In the genomic region with DNA sequence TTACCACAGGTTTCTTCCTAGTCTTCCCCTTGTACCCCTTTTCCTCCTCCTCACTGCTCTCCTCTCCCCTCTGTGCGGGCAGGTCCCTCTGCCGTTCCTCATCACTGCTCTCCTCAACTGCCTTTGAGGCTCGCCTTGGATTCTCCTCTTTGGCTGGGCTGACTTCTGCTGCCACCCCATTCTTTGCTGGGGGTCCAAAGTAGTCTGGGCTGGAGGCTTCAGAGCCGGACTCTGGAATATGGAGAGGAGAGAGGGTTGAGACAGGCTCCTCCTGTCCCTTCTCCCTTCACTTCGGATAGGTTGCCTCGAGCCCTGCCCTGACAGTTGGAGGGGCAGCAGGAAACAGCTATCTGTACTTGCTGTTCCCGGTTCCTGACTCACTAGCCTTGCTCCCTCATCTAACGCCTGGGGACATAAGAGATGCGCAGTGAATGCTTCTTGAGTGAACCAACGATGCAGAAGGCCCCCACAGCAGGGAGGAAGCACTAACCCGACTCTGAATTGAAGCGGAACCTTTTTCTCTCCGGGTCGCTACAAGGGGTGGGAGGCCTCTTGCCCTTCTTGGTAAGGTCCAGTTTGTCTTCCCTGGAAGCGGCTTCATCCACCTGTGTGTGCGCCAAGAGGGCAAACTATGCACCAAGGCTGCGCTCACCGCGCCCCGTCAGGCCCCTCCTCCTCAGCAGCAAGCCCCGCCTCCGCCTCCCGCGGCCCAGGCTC, we compare ENCODE assay signal across 8 cellular contexts. TPM values are rescaled to one million over a fixed set of nuclear protein-coding genes. Genes with fewer than 3 reads are reported as not detected.
A peak's percentile ranks its signal among the peaks of the same experiment; 100 is the strongest.
DNase-seq lines count a peak whose midpoint lies in the region; ATAC-seq and TF ChIP-seq lines count a peak whose summit lies in the region.

No MANE protein-coding gene starts in this region.

- H3K18ac ChIP-seq in neuronal stem cell (ENCODE audit: low read length), result peak overlapping the region; percentile 94

- H2AFZ ChIP-seq in neuronal stem cell (ENCODE audit: low read length), result peak overlapping the region; percentile 94

- H3K4me1 Mint-ChIP-seq in activated CD8-positive, alpha-beta T cell treated with anti-CD3 and anti-CD28 coated beads for 36 hours (ENCODE audit: low read depth), result peaks cover 29% of the 10 kb centered on the region

- H3K14ac ChIP-seq in neuronal stem cell (ENCODE audit: low read length), result peak overlapping the region; percentile 42

- peak overlapping the region; percentile 94 for H3K9ac ChIP-seq in neuronal stem cell (ENCODE audit: low read depth, low read length, poor library complexity)

- no peak overlapping the region for H2BK15ac ChIP-seq in neuronal stem cell (ENCODE audit: low read length)

- H3K4ac ChIP-seq in neuronal stem cell (ENCODE audit: low read length), result no peak overlapping the region

- TF ChIP-seq CTCF in HL-60 (IDR thresholded peaks at IDR 0.05; ENCODE audit: insufficient read depth, low read length) (no peak), fibroblast of pulmonary artery (IDR thresholded peaks at IDR 0.05; ENCODE audit: low read length, missing control alignments) (no peak), tibial nerve (IDR thresholded peaks at IDR 0.05) (no peak)
- TF ChIP-seq CTCF in activated CD8-positive, alpha-beta T cell treated with anti-CD3 and anti-CD28 coated beads for 36 hours (IDR thresholded peaks at IDR 0.05), result no peak

- no peak for TF ChIP-seq POLR2A in tibial nerve (IDR thresholded peaks at IDR 0.05)

- H3K79me1 ChIP-seq in neuronal stem cell (ENCODE audit: low read depth, low read length), result peaks cover 5% of the 10 kb centered on the region

- no peaks in the 10 kb centered on the region for H3K27me3 Mint-ChIP-seq in activated CD8-positive, alpha-beta T cell treated with anti-CD3 and anti-CD28 coated beads for 36 hours

- H3K9me3 Mint-ChIP-seq in activated CD8-positive, alpha-beta T cell treated with anti-CD3 and anti-CD28 coated beads for 36 hours, result no peaks in the 10 kb centered on the region

- H3K9me3 ChIP-seq in neuronal stem cell (replicated peaks in 1 of 2; ENCODE audit: control insufficient read depth in 2 of 2, insufficient read depth in 1 of 2, low read depth in 1 of 2, low read length in 2 of 2) (no peaks in the 10 kb centered on the region), tibial nerve (no peaks in the 10 kb centered on the region)

- peak overlapping the region; percentile 21 for H2BK120ac ChIP-seq in neuronal stem cell (ENCODE audit: low read depth, low read length)

- H4K91ac ChIP-seq in neuronal stem cell (ENCODE audit: low read depth, low read length, poor library complexity), result no peak overlapping the region

- no peaks in the 10 kb centered on the region for H3K27me3 ChIP-seq in HL-60 (ENCODE audit: insufficient read depth, poor library complexity, severe bottlenecking)
- no peaks in the 10 kb centered on the region for H3K27me3 ChIP-seq in neuronal stem cell (ENCODE audit: control insufficient read depth in 3 of 3, insufficient read depth in 3 of 3, low read depth in 1 of 3, low read length in 3 of 3)
- H3K27me3 ChIP-seq in tibial nerve, result no peaks in the 10 kb centered on the region

- peak overlapping the region; percentile 99 for H3K27ac ChIP-seq in HL-60 (replicated peaks)
- H3K27ac ChIP-seq in neuronal stem cell (replicated peaks; ENCODE audit: low read length), result peak overlapping the region; percentile 54
- peak overlapping the region; percentile 94 to 100 (median 96) for H3K27ac ChIP-seq in tibial nerve

- H3K4me1 ChIP-seq in neuronal stem cell (ENCODE audit: control insufficient read depth in 2 of 2, insufficient read depth in 1 of 2, low read depth in 1 of 2, low read length in 2 of 2) (peaks cover 8 to 10% of the 10 kb centered on the region in 2 donors), tibial nerve (peaks cover 0 to 30% (median 13%) of the 10 kb centered on the region in 4 donors)

- CTCF ChIA-PET in activated CD8-positive, alpha-beta T cell treated with anti-CD3 and anti-CD28 coated beads for 36 hours (lab: Charles Lee), result interaction anchor here (1.0 to 3.2 kb wide), 5 partner anchors 11 to 178 kb away, joined by 3 to 14 read pairs (median 6); partner anchors contain the start of gene PAGR1

- peak overlapping the region; percentile 59 for H2AK5ac ChIP-seq in neuronal stem cell (ENCODE audit: low read depth, low read length)

- H3K4me3 ChIP-seq in HL-60 (replicated peaks; ENCODE audit: insufficient read depth, low read length), result peak overlapping the region; percentile 90
- peak overlapping the region; percentile 68 for H3K4me3 ChIP-seq in fibroblast of pulmonary artery (replicated peaks; ENCODE audit: low read depth, low read length)
- H3K4me3 ChIP-seq in neuronal stem cell (ENCODE audit: low read length in 2 of 2), result peak overlapping the region; percentile 78 to 89
- H3K4me3 ChIP-seq in tibial nerve, result peak overlapping the region; percentile 78 to 97 (median 82)

- peaks cover 30% of the 10 kb centered on the region for H3K36me3 Mint-ChIP-seq in activated CD8-positive, alpha-beta T cell treated with anti-CD3 and anti-CD28 coated beads for 36 hours (ENCODE audit: low read depth)

- H3K36me3 ChIP-seq in neuronal stem cell (replicated peaks in 1 of 2; ENCODE audit: control insufficient read depth in 2 of 2, insufficient read depth in 2 of 2, low read length in 2 of 2) (peaks cover 17 to 70% of the 10 kb centered on the region in 2 donors), tibial nerve (peaks cover 6 to 65% (median 14%) of the 10 kb centered on the region in 3 donors)

- H2BK12ac ChIP-seq in neuronal stem cell (ENCODE audit: low read length), result no peak overlapping the region

- TF ChIP-seq EP300 in tibial nerve (IDR thresholded peaks at IDR 0.05), result no peak

- intact Hi-C loops in activated CD8-positive, alpha-beta T cell treated with anti-CD3 and anti-CD28 coated beads for 36 hours (cut with micrococcal nuclease), result no loop called here

- H3K4me3 Mint-ChIP-seq in activated CD8-positive, alpha-beta T cell treated with anti-CD3 and anti-CD28 coated beads for 36 hours, result peak overlapping the region; percentile 96

- H3K27ac Mint-ChIP-seq in activated CD8-positive, alpha-beta T cell treated with anti-CD3 and anti-CD28 coated beads for 36 hours, result peak overlapping the region; percentile 99

- peak overlapping the region; percentile 45 for H2BK5ac ChIP-seq in neuronal stem cell (ENCODE audit: low read length)

- DNase-seq in AG20443 (ENCODE audit: low spot score) (peak; percentile 55), GM19240 (ENCODE audit: insufficient read length, low spot score) (peak; percentile 88), HL-60 (ENCODE audit: low read depth in 1 of 2, low spot score in 1 of 2) (peak; percentile 67 to 73), fibroblast of pulmonary artery (ENCODE audit: low read depth) (peak; percentile 36), neuronal stem cell (ENCODE audit: low spot score) (no peak), tibial nerve (ENCODE audit: low spot score in 2 of 2) (peak in 1 of 2 donors; percentile 39), kidney glomerular epithelial cell (lab: John Stamatoyannopoulos, UW) (no peak)
- DNase-seq in activated CD8-positive, alpha-beta T cell treated with anti-CD3 and anti-CD28 coated beads for 36 hours, result peak; percentile 76

- peak overlapping the region; percentile 89 for H3K4me2 ChIP-seq in neuronal stem cell (ENCODE audit: insufficient read depth, low read length, poor library complexity, severe bottlenecking)

- POLR2A ChIA-PET in activated CD8-positive, alpha-beta T cell treated with anti-CD3 and anti-CD28 coated beads for 36 hours (lab: Charles Lee), result interaction anchor here (0.7 to 7.7 kb wide), 15 partner anchors 9 to 187 kb away, joined by 3 to 74 read pairs (median 6); partner anchors contain the start of genes ALDOA, ASPHD1, DOC2A and MAZ

- ATAC-seq in activated CD8-positive, alpha-beta T cell treated with anti-CD3 and anti-CD28 coated beads for 36 hours, result peak; percentile 49

- peak overlapping the region; percentile 90 for H3K23ac ChIP-seq in neuronal stem cell (ENCODE audit: low read depth, low read length, poor library complexity)

- H4K8ac ChIP-seq in neuronal stem cell (ENCODE audit: low read depth, low read length), result no peak overlapping the region

- no CpG with 5 or more reads among the region's 24 CpGs for WGBS in neuronal stem cell (ENCODE audit: extremely low coverage in 2 of 2, insufficient read length in 2 of 2, insufficient replicate concordance in 1 of 2), 2 donors
- WGBS in tibial nerve, 2 donors, result 7 to 9% methylated on average over 16 to 24 of the region's 24 CpGs

RNA-seq across cellular contexts. Expression of gene HIRIP3, which starts 0.6 kb away (rescaled TPM):
- 10 to 100 TPM; 35.2 to 36.4 TPM for total RNA-seq in activated CD8-positive, alpha-beta T cell treated with anti-CD3 and anti-CD28 coated beads for 36 hours
- 16.5 TPM for polyA plus RNA-seq in neuronal stem cell (2013, experiment 1 of 2)
- polyA plus RNA-seq in neuronal stem cell (2013, experiment 2 of 2), result 17.3 TPM
- 10 to 100 TPM; 12.6 to 26.7 (median 22.6) TPM for total RNA-seq in tibial nerve

RNA-seq across cellular contexts. Expression of gene INO80E, which starts 1.3 kb away (rescaled TPM):
- total RNA-seq in activated CD8-positive, alpha-beta T cell treated with anti-CD3 and anti-CD28 coated beads for 36 hours, result 10 to 100 TPM; 75.9 to 79.1 TPM
- 48.2 TPM for polyA plus RNA-seq in neuronal stem cell (2013, experiment 1 of 2)
- 47.3 TPM for polyA plus RNA-seq in neuronal stem cell (2013, experiment 2 of 2)
- total RNA-seq in tibial nerve, result 10 to 100 TPM; 36.6 to 60.4 (median 51.6) TPM

RNA-seq across cellular contexts. Expression of gene DOC2A, which starts 16.1 kb away (rescaled TPM):
- total RNA-seq in activated CD8-positive, alpha-beta T cell treated with anti-CD3 and anti-CD28 coated beads for 36 hours, result 1 to 10 TPM in 1 of 2 experiments, under 1 TPM in 1; 0.68 to 1.8 TPM
- 5.2 TPM for polyA plus RNA-seq in neuronal stem cell (2013, experiment 1 of 2)
- polyA plus RNA-seq in neuronal stem cell (2013, experiment 2 of 2), result 5.1 TPM
- total RNA-seq in tibial nerve, result 1 to 10 TPM in 2 of 4 donors, under 1 TPM in 2; 0.44 to 4.2 (median 1.7) TPM

RNA-seq across cellular contexts. Expression of gene TAOK2, which starts 21.1 kb away (rescaled TPM):
- total RNA-seq in activated CD8-positive, alpha-beta T cell treated with anti-CD3 and anti-CD28 coated beads for 36 hours, result 10 to 100 TPM; 25.0 to 25.9 TPM
- 19.9 TPM for polyA plus RNA-seq in neuronal stem cell (2013, experiment 1 of 2)
- 19.4 TPM for polyA plus RNA-seq in neuronal stem cell (2013, experiment 2 of 2)
- total RNA-seq in tibial nerve, result 10 to 100 TPM; 51.3 to 88.8 (median 66.0) TPM

RNA-seq across cellular contexts. Expression of gene C16orf92, which starts 28.2 kb away (rescaled TPM):
- not detected for total RNA-seq in activated CD8-positive, alpha-beta T cell treated with anti-CD3 and anti-CD28 coated beads for 36 hours
- not detected for polyA plus RNA-seq in neuronal stem cell (2013, experiment 1 of 2)
- not detected for polyA plus RNA-seq in neuronal stem cell (2013, experiment 2 of 2)
- not detected for total RNA-seq in tibial nerve

Comparison
In these comparisons a context has a peak if more than half of its experiments do, and no peak if none do; other contexts are left out.
1. DNase-seq: peak in AG20443 (single experiment), GM19240 (single experiment), HL-60 (2 of 2), activated CD8-positive, alpha-beta T cell treated with anti-CD3 and anti-CD28 coated beads for 36 hours (single experiment) and fibroblast of pulmonary artery (single experiment); none in neuronal stem cell (single experiment) and kidney glomerular epithelial cell (single experiment).
2. Peak in every context shown above with its lines, with median percentiles within 50 percentile points of each other: H3K27ac ChIP-seq and H3K4me3 ChIP-seq.